Comparison of ENCODE assay signal across 8 cellular contexts in genomic region chr1:246724001-246724724, GRCh38. TPM values are rescaled to one million over a fixed set of nuclear protein-coding genes. Genes with fewer than 3 reads are reported as not detected.
DNase-seq lines count a peak whose midpoint lies in the region; ATAC-seq lines count a peak whose summit lies in the region.

Gene SCCPDH, plus strand, starts transcription at chr1:246724409. Its CDS starts 14 bp downstream, at chr1:246724423.

- no peaks in the 10 kb centered on the region for H3K9me3 ChIP-seq in ectodermal cell (ENCODE audit: control insufficient read depth, low read length)

- ATAC-seq in GM19328 (IDR thresholded peaks at IDR 0.05; ENCODE audit: unreplicated experiment) (peak; percentile 93), HG03469 (IDR thresholded peaks at IDR 0.05; ENCODE audit: unreplicated experiment) (peak; percentile 83)

- no peaks in the 10 kb centered on the region for H3K4me1 ChIP-seq in ectodermal cell (ENCODE audit: control insufficient read depth, insufficient read depth, low read length)

- 0% methylated on average over 89 of the region's 89 CpGs for WGBS in ectodermal cell, 2 experiments

- no peak within 1 kb of the TSS for H3K27ac Mint-ChIP-seq in activated CD4-positive, alpha-beta memory T cell treated with anti-CD3 and anti-CD28 coated beads, Interleukin-2, amount 10 ng/mL, durations not matched to agents 7 days and 5 days

- POLR2A ChIA-PET in activated CD4-positive, alpha-beta memory T cell treated with anti-CD3 and anti-CD28 coated beads, Interleukin-2, amount 10 ng/mL, durations not matched to agents 7 days and 5 days (lab: Charles Lee): interaction anchor here (0.9 to 1.3 kb wide), 4 partner anchors 18 to 770 kb away, joined by 3 to 4 read pairs (median 4); no protein-coding TSS in a partner anchor

- H3K36me3 ChIP-seq in ectodermal cell (ENCODE audit: control insufficient read depth, insufficient read depth, low read length): peaks cover 18% of the 10 kb centered on the region

- peaks cover 9% of the 10 kb centered on the region for H3K27me3 Mint-ChIP-seq in activated CD4-positive, alpha-beta memory T cell treated with anti-CD3 and anti-CD28 coated beads, Interleukin-2, amount 10 ng/mL, durations not matched to agents 7 days and 5 days

- peaks cover 9% of the 10 kb centered on the region for H3K4me1 Mint-ChIP-seq in activated CD4-positive, alpha-beta memory T cell treated with anti-CD3 and anti-CD28 coated beads, Interleukin-2, amount 10 ng/mL, durations not matched to agents 7 days and 5 days

- CTCF ChIA-PET in activated CD4-positive, alpha-beta memory T cell treated with anti-CD3 and anti-CD28 coated beads, Interleukin-2, amount 10 ng/mL, durations not matched to agents 7 days and 5 days (lab: Charles Lee): interaction anchor here (0.6 to 1.5 kb wide), 4 partner anchors 15 to 221 kb away, joined by 3 to 4 read pairs (median 3); no protein-coding TSS in a partner anchor

- H3K27ac ChIP-seq in ectodermal cell (ENCODE audit: insufficient read depth, low read depth, low read length, poor library complexity, severe bottlenecking): no peak within 1 kb of the TSS

- H3K9me3 Mint-ChIP-seq in activated CD4-positive, alpha-beta memory T cell treated with anti-CD3 and anti-CD28 coated beads, Interleukin-2, amount 10 ng/mL, durations not matched to agents 7 days and 5 days: peaks cover 21% of the 10 kb centered on the region

- H3K4me3 ChIP-seq in ectodermal cell (ENCODE audit: insufficient read depth, low read depth, low read length): peak within 1 kb of the TSS; percentile 84

- DNase-seq in CD1c-positive myeloid dendritic cell (ENCODE audit: extremely low spot score) (peak; percentile 82), NCI-H82 (lab: John Stamatoyannopoulos, UW) (peak; percentile 86), lung microvascular endothelial cell (ENCODE audit: low read depth in 2 of 2) (peak; percentile 76 to 85)
- DNase-seq in activated CD4-positive, alpha-beta memory T cell treated with anti-CD3 and anti-CD28 coated beads, Interleukin-2, amount 10 ng/mL, durations not matched to agents 7 days and 5 days: peak; percentile 61
- peak; percentile 46 for DNase-seq in stimulated activated CD8-positive, alpha-beta memory T cell treated with anti-CD3 and anti-CD28 coated beads, Interleukin-12 subunit alpha, Interleukin-12 subunit beta, amount 100 ng/mL, for 1 hour (ENCODE audit: low read depth)

- peaks cover 6% of the 10 kb centered on the region for H3K27me3 ChIP-seq in ectodermal cell (ENCODE audit: control insufficient read depth, insufficient read depth, low read length, poor library complexity, severe bottlenecking)

- peak within 1 kb of the TSS; percentile 82 for H3K4me3 Mint-ChIP-seq in activated CD4-positive, alpha-beta memory T cell treated with anti-CD3 and anti-CD28 coated beads, Interleukin-2, amount 10 ng/mL, durations not matched to agents 7 days and 5 days

- H3K36me3 Mint-ChIP-seq in activated CD4-positive, alpha-beta memory T cell treated with anti-CD3 and anti-CD28 coated beads, Interleukin-2, amount 10 ng/mL, durations not matched to agents 7 days and 5 days (ENCODE audit: low read depth): peaks cover 24% of the 10 kb centered on the region

RNA-seq across cellular contexts. Expression of gene SCCPDH, which starts in this region (rescaled TPM):
- 1 to 10 TPM; 7.7 to 8.1 TPM for total RNA-seq in activated CD4-positive, alpha-beta memory T cell treated with anti-CD3 and anti-CD28 coated beads, Interleukin-2, amount 10 ng/mL, durations not matched to agents 7 days and 5 days
- 41.1 TPM for polyA plus RNA-seq in ectodermal cell (2013, experiment 1 of 4)
- polyA plus RNA-seq in ectodermal cell (2013, experiment 2 of 4): 42.5 TPM
- 34.2 TPM for polyA plus RNA-seq in ectodermal cell (2013, experiment 3 of 4)
- polyA plus RNA-seq in ectodermal cell (2013, experiment 4 of 4): 37.5 TPM
- 39.4 and 39.9 TPM in 2 replicates for total RNA-seq in lung microvascular endothelial cell
